ENCODE assay signal across 22 cellular contexts in genomic region chr5:81688215-81688614, GRCh38.
"Had no signal": no experiment of that assay in that cellular context is flagged by ENCODE, and none has a peak within 500 bp of the region (broad histone marks: within the 10 kb centered on the region; RNA-seq: fewer than 3 reads in every experiment).

No MANE protein-coding gene starts in this region.

- H3K4me1 Mint-ChIP-seq: endodermal cell, mesothelial cell of epicardium had no signal

- ATAC-seq: effector memory CD8-positive, alpha-beta T cell; heart right ventricle; left cardiac atrium; left lung; left ventricle myocardium superior; lower lobe of right lung; mucosa of descending colon had no signal

- H3K36me3 ChIP-seq: colonic mucosa, heart right ventricle, left lung, lower lobe of right lung had no signal

- H3K27me3 ChIP-seq: colonic mucosa, esophagus muscularis mucosa, foreskin keratinocyte, heart right ventricle, left lung had no signal

- H3K4me3 Mint-ChIP-seq: dendritic cell treated with granulocyte-macrophage colony-stimulating factor and Interleukin-4, amounts not matched to agents 40 ng/mL and 50 ng/mL, for 4 days; effector memory CD8-positive, alpha-beta T cell; endodermal cell; memory B cell; mesothelial cell of epicardium had no signal

- DNase-seq: colonic mucosa; cortex of kidney; effector CD8-positive, alpha-beta T cell; effector memory CD8-positive, alpha-beta T cell; endodermal cell; erythroblast; glutamatergic neuron; head of caudate nucleus; heart right ventricle; hippocampal formation; left cardiac atrium; left lung; left ventricle myocardium superior; lower lobe of right lung; mucosa of descending colon; naive B cell had no signal

- H3K4me3 ChIP-seq: colonic mucosa, esophagus muscularis mucosa, heart right ventricle, left lung, lower lobe of right lung, mucosa of descending colon had no signal

- H3K27ac Mint-ChIP-seq: dendritic cell treated with granulocyte-macrophage colony-stimulating factor and Interleukin-4, amounts not matched to agents 40 ng/mL and 50 ng/mL, for 4 days; effector memory CD8-positive, alpha-beta T cell; endodermal cell; memory B cell; mesothelial cell of epicardium had no signal

- H3K4me1 ChIP-seq: colonic mucosa, foreskin keratinocyte, heart right ventricle, left lung, lower lobe of right lung had no signal

- H3K27ac ChIP-seq: colonic mucosa, epithelial cell of prostate, esophagus muscularis mucosa, foreskin keratinocyte, heart right ventricle, left lung, lower lobe of right lung had no signal

- H3K27me3 Mint-ChIP-seq: dendritic cell treated with granulocyte-macrophage colony-stimulating factor and Interleukin-4, amounts not matched to agents 40 ng/mL and 50 ng/mL, for 4 days; effector memory CD8-positive, alpha-beta T cell; memory B cell; naive B cell had no signal

- H3K9me3 ChIP-seq: colonic mucosa, esophagus muscularis mucosa had no signal
